Comparison of ENCODE assay signal across 16 cellular contexts in genomic region chr7:158631574-158632195, GRCh38.
"Had no signal": no experiment of that assay in that cellular context is flagged by ENCODE, and none has a peak within 500 bp of the region (broad histone marks: within the 10 kb centered on the region; RNA-seq: fewer than 3 reads in every experiment).

No MANE protein-coding gene starts in this region.

- ATAC-seq: activated T-helper 17 cell treated with anti-CD3 and anti-CD28 coated beads, Interleukin-2, amount 50 U/mL, for 72 hours; natural killer cell had no signal

- H3K27me3 Mint-ChIP-seq: activated T-helper 17 cell treated with anti-CD3 and anti-CD28 coated beads, Interleukin-2, amount 50 U/mL, for 72 hours had no signal

- H3K9me3 Mint-ChIP-seq: activated T-helper 17 cell treated with anti-CD3 and anti-CD28 coated beads, Interleukin-2, amount 50 U/mL, for 72 hours; natural killer cell; T-helper 2 cell treated with Interferon-gamma antibody and Interleukin-4, amounts not matched to agents 5 μg/mL and 100 μg/mL, for 36 hours had no signal

- H3K4me3 Mint-ChIP-seq: activated T-helper 17 cell treated with anti-CD3 and anti-CD28 coated beads, Interleukin-2, amount 50 U/mL, for 72 hours; natural killer cell; T-helper 2 cell treated with Interferon-gamma antibody and Interleukin-4, amounts not matched to agents 5 μg/mL and 100 μg/mL, for 36 hours had no signal

- H3K27ac Mint-ChIP-seq: activated T-helper 17 cell treated with anti-CD3 and anti-CD28 coated beads, Interleukin-2, amount 50 U/mL, for 72 hours; T-helper 2 cell treated with Interferon-gamma antibody and Interleukin-4, amounts not matched to agents 5 μg/mL and 100 μg/mL, for 36 hours had no signal

- H3K36me3 Mint-ChIP-seq: natural killer cell had no signal

- H3K4me1 Mint-ChIP-seq: activated T-helper 17 cell treated with anti-CD3 and anti-CD28 coated beads, Interleukin-2, amount 50 U/mL, for 72 hours; natural killer cell had no signal

- DNase-seq: activated CD4-positive, alpha-beta T cell treated with anti-CD3 and anti-CD28 coated beads, Interleukin-2, amount 50 U/mL, for 1 hour; activated naive CD4-positive, alpha-beta T cell treated with Interleukin-2 at 50 U/mL for 16 hours; anterior cingulate cortex; dorsolateral prefrontal cortex; erythroblast; hippocampal formation; kidney; left ventricle myocardium inferior; mesendoderm; natural killer cell; posterior cingulate gyrus; stimulated activated CD4-positive, alpha-beta T cell treated with anti-CD3 and anti-CD28 coated beads, Interleukin-2, amount 100 ng/mL, for 48 hours; stimulated activated naive CD4-positive, alpha-beta T cell treated with Interleukin-2 at 50 U/mL for 16 hours; substantia nigra had no signal
